Comparison of ENCODE assay signal across 20 cellular contexts in genomic region chr19:8511573-8512101, GRCh38. TPM values are rescaled to one million over a fixed set of nuclear protein-coding genes. Genes with fewer than 3 reads are reported as not detected.
DNase-seq lines count a peak whose midpoint lies in the region; ATAC-seq and TF ChIP-seq lines count a peak whose summit lies in the region.
"Had no signal": no experiment of that assay in that cellular context is flagged by ENCODE, and none has a peak within 500 bp of the region (broad histone marks: within the 10 kb centered on the region; RNA-seq: fewer than 3 reads in every experiment).

No MANE protein-coding gene starts in this region.

- H3K27ac ChIP-seq in OCI-LY1 (ENCODE audit: low read depth, low read length, poor library complexity, severe bottlenecking), result no peak overlapping the region
- H3K27ac ChIP-seq in gastroesophageal sphincter, result peak overlapping the region in 1 of 4 donors; percentile 19

- H3K36me3 ChIP-seq in OCI-LY1 (ENCODE audit: insufficient read depth, low read length) (peaks cover 10% of the 10 kb centered on the region; the same call in 1 of the 2 replicates), gastroesophageal sphincter (peaks cover 0 to 16% of the 10 kb centered on the region in 2 donors)

- H3K9me3 ChIP-seq in OCI-LY1 (ENCODE audit: low read length), result no peaks in the 10 kb centered on the region
- no peaks in the 10 kb centered on the region for H3K9me3 ChIP-seq in gastroesophageal sphincter
- H3K9me3 ChIP-seq: upper lobe of left lung had no signal

- no peak for TF ChIP-seq EP300 in gastroesophageal sphincter (IDR thresholded peaks at IDR 0.05)

- intact Hi-C loops in activated naive CD4-positive, alpha-beta T cell treated with anti-CD3 and anti-CD28 coated beads for 36 hours (cut with micrococcal nuclease), result no loop called here
- intact Hi-C loops in activated T-helper 2 cell treated with anti-CD3 and anti-CD28 coated beads, Interferon-gamma antibody, Interleukin-2, Interleukin-4, amounts not matched to agents 10 μg/mL and 5 μg/mL and 100 μg/mL, durations not matched to agents 14 hours and 24 hours and 36 hours (cut with micrococcal nuclease), result loop anchor here (10.0 kb wide), 1 partner anchor 97 kb away; the partner anchor contains the start of gene MARCHF2

- no peaks in the 10 kb centered on the region for H3F3A ChIP-seq in OCI-LY1 (ENCODE audit: insufficient read depth, low read length)

- TF ChIP-seq POLR2A in gastroesophageal sphincter (IDR thresholded peaks at IDR 0.05), result no peak

- no peak overlapping the region for H3K4me3 Mint-ChIP-seq in activated naive CD4-positive, alpha-beta T cell treated with anti-CD3 and anti-CD28 coated beads for 36 hours
- no peak overlapping the region for H3K4me3 Mint-ChIP-seq in stimulated activated memory B cell treated with anti-CD40 and anti-IgM and Interleukin-4, amounts not matched to agents 10 μg/mL and 1 μg/mL and 100 μg/mL, for 72 hours
- no peak overlapping the region for H3K4me3 Mint-ChIP-seq in activated T-helper 2 cell treated with anti-CD3 and anti-CD28 coated beads, Interferon-gamma antibody, Interleukin-2, Interleukin-4, amounts not matched to agents 10 μg/mL and 5 μg/mL and 100 μg/mL, durations not matched to agents 14 hours and 24 hours and 36 hours (ENCODE audit: low read depth)
- H3K4me3 Mint-ChIP-seq: CD14-positive monocyte; dendritic cell treated with granulocyte-macrophage colony-stimulating factor and Interleukin-4, amounts not matched to agents 40 ng/mL and 50 ng/mL, for 4 days had no signal

- no peaks in the 10 kb centered on the region for H3K27me3 Mint-ChIP-seq in activated naive CD4-positive, alpha-beta T cell treated with anti-CD3 and anti-CD28 coated beads for 36 hours (ENCODE audit: low read depth)
- no peaks in the 10 kb centered on the region for H3K27me3 Mint-ChIP-seq in stimulated activated memory B cell treated with anti-CD40 and anti-IgM and Interleukin-4, amounts not matched to agents 10 μg/mL and 1 μg/mL and 100 μg/mL, for 72 hours
- H3K27me3 Mint-ChIP-seq in activated T-helper 2 cell treated with anti-CD3 and anti-CD28 coated beads, Interferon-gamma antibody, Interleukin-2, Interleukin-4, amounts not matched to agents 10 μg/mL and 5 μg/mL and 100 μg/mL, durations not matched to agents 14 hours and 24 hours and 36 hours (ENCODE audit: low read depth), result no peaks in the 10 kb centered on the region
- H3K27me3 Mint-ChIP-seq: activated CD8-positive, alpha-beta memory T cell treated with anti-CD3 and anti-CD28 coated beads, Interleukin-2, amount 10 ng/mL, durations not matched to agents 7 days and 5 days; dendritic cell treated with granulocyte-macrophage colony-stimulating factor and Interleukin-4, amounts not matched to agents 40 ng/mL and 50 ng/mL, for 4 days had no signal

- H3K9me2 ChIP-seq in OCI-LY1 (ENCODE audit: low read depth, low read length), result no peaks in the 10 kb centered on the region

- H3K27me3 ChIP-seq in OCI-LY1 (ENCODE audit: insufficient read depth, low read length) (no peaks in the 10 kb centered on the region), gastroesophageal sphincter (no peaks in the 10 kb centered on the region)
- H3K27me3 ChIP-seq: upper lobe of left lung had no signal

- no peak overlapping the region for H3K9ac ChIP-seq in OCI-LY1 (ENCODE audit: low read length)

- CTCF ChIA-PET in activated naive CD4-positive, alpha-beta T cell treated with anti-CD3 and anti-CD28 coated beads for 36 hours (lab: Charles Lee), result no interaction called here

- H3K4me1 Mint-ChIP-seq in activated naive CD4-positive, alpha-beta T cell treated with anti-CD3 and anti-CD28 coated beads for 36 hours (ENCODE audit: low read depth), result peaks cover 31% of the 10 kb centered on the region
- H3K4me1 Mint-ChIP-seq in stimulated activated memory B cell treated with anti-CD40 and anti-IgM and Interleukin-4, amounts not matched to agents 10 μg/mL and 1 μg/mL and 100 μg/mL, for 72 hours, result peaks cover 14% of the 10 kb centered on the region
- H3K4me1 Mint-ChIP-seq in activated T-helper 2 cell treated with anti-CD3 and anti-CD28 coated beads, Interferon-gamma antibody, Interleukin-2, Interleukin-4, amounts not matched to agents 10 μg/mL and 5 μg/mL and 100 μg/mL, durations not matched to agents 14 hours and 24 hours and 36 hours (ENCODE audit: low read depth), result peaks cover 23% of the 10 kb centered on the region

- no CpG with 5 or more reads among the region's 45 CpGs for WGBS in gastroesophageal sphincter (ENCODE audit: low coverage in 1 of 2), 2 donors

- H3K79me2 ChIP-seq in OCI-LY1 (ENCODE audit: insufficient read depth, low read length), result no peaks in the 10 kb centered on the region

- H3K4me1 ChIP-seq in OCI-LY1 (ENCODE audit: insufficient read depth, low read length, severe bottlenecking), result peaks cover 17% of the 10 kb centered on the region
- H3K4me1 ChIP-seq in gastroesophageal sphincter, result peaks cover 4 to 37% (median 23%) of the 10 kb centered on the region in 3 donors

- TF ChIP-seq CTCF in OCI-LY1 (IDR thresholded peaks at IDR 0.05; ENCODE audit: low read length) (peak; percentile 7; the same call in 1 of the 2 replicates), gastroesophageal sphincter (IDR thresholded peaks at IDR 0.05) (no peak)

- H3K4me3 ChIP-seq in OCI-LY1 (ENCODE audit: low read depth, low read length, poor library complexity, severe bottlenecking) (no peak overlapping the region), gastroesophageal sphincter (no peak overlapping the region)

- no peak overlapping the region for H3K4me2 ChIP-seq in OCI-LY1 (ENCODE audit: low read length)

- H3K36me3 Mint-ChIP-seq in activated naive CD4-positive, alpha-beta T cell treated with anti-CD3 and anti-CD28 coated beads for 36 hours (ENCODE audit: low read depth), result peaks cover 2% of the 10 kb centered on the region
- peaks cover 7% of the 10 kb centered on the region for H3K36me3 Mint-ChIP-seq in stimulated activated memory B cell treated with anti-CD40 and anti-IgM and Interleukin-4, amounts not matched to agents 10 μg/mL and 1 μg/mL and 100 μg/mL, for 72 hours
- H3K36me3 Mint-ChIP-seq in activated T-helper 2 cell treated with anti-CD3 and anti-CD28 coated beads, Interferon-gamma antibody, Interleukin-2, Interleukin-4, amounts not matched to agents 10 μg/mL and 5 μg/mL and 100 μg/mL, durations not matched to agents 14 hours and 24 hours and 36 hours (ENCODE audit: low read depth), result peaks cover 17% of the 10 kb centered on the region

- H2AFZ ChIP-seq in OCI-LY1 (ENCODE audit: low read length), result no peak overlapping the region

- DNase-seq in activated naive CD4-positive, alpha-beta T cell treated with anti-CD3 and anti-CD28 coated beads for 36 hours, result no peak
- no peak for DNase-seq in activated naive CD4-positive, alpha-beta T cell treated with Interleukin-2 at 50 U/mL for 16 hours
- DNase-seq in iPS-NIHi7 (ENCODE audit: extremely low spot score), result peak; percentile 45
- no peak for DNase-seq in activated T-cell treated with anti-CD3 and anti-CD28 coated beads, Interleukin-2, amount 50 U/mL, for 1 hour
- DNase-seq in activated T-helper 2 cell treated with anti-CD3 and anti-CD28 coated beads, Interferon-gamma antibody, Interleukin-2, Interleukin-4, amounts not matched to agents 10 μg/mL and 5 μg/mL and 100 μg/mL, durations not matched to agents 14 hours and 24 hours and 36 hours (ENCODE audit: low spot score), result no peak
- DNase-seq: activated CD4-positive, alpha-beta T cell treated with anti-CD3 and anti-CD28 coated beads for 1 hour; activated CD8-positive, alpha-beta memory T cell treated with anti-CD3 and anti-CD28 coated beads, Interleukin-2, amount 10 ng/mL, durations not matched to agents 7 days and 5 days; activated gamma-delta T cell treated with Interleukin-2 at 50 U/mL for 16 hours; head of caudate nucleus; kidney; NCI-H1436 treated with DMSO at 0.1 percent for 48 hours; NCI-H446; occipital lobe; T-helper 9 cell had no signal

- H3K27ac Mint-ChIP-seq in activated naive CD4-positive, alpha-beta T cell treated with anti-CD3 and anti-CD28 coated beads for 36 hours, result peak overlapping the region; percentile 53
- H3K27ac Mint-ChIP-seq in stimulated activated memory B cell treated with anti-CD40 and anti-IgM and Interleukin-4, amounts not matched to agents 10 μg/mL and 1 μg/mL and 100 μg/mL, for 72 hours, result peak overlapping the region; percentile 23
- no peak overlapping the region for H3K27ac Mint-ChIP-seq in activated T-helper 2 cell treated with anti-CD3 and anti-CD28 coated beads, Interferon-gamma antibody, Interleukin-2, Interleukin-4, amounts not matched to agents 10 μg/mL and 5 μg/mL and 100 μg/mL, durations not matched to agents 14 hours and 24 hours and 36 hours

- no peaks in the 10 kb centered on the region for H3K9me3 Mint-ChIP-seq in activated naive CD4-positive, alpha-beta T cell treated with anti-CD3 and anti-CD28 coated beads for 36 hours
- H3K9me3 Mint-ChIP-seq in stimulated activated memory B cell treated with anti-CD40 and anti-IgM and Interleukin-4, amounts not matched to agents 10 μg/mL and 1 μg/mL and 100 μg/mL, for 72 hours, result no peaks in the 10 kb centered on the region
- no peaks in the 10 kb centered on the region for H3K9me3 Mint-ChIP-seq in activated T-helper 2 cell treated with anti-CD3 and anti-CD28 coated beads, Interferon-gamma antibody, Interleukin-2, Interleukin-4, amounts not matched to agents 10 μg/mL and 5 μg/mL and 100 μg/mL, durations not matched to agents 14 hours and 24 hours and 36 hours
- H3K9me3 Mint-ChIP-seq: CD14-positive monocyte; dendritic cell treated with granulocyte-macrophage colony-stimulating factor and Interleukin-4, amounts not matched to agents 40 ng/mL and 50 ng/mL, for 4 days had no signal

- ATAC-seq in stimulated activated memory B cell treated with anti-CD40 and anti-IgM and Interleukin-4, amounts not matched to agents 10 μg/mL and 1 μg/mL and 100 μg/mL, for 72 hours, result no peak
- no peak for ATAC-seq in gastroesophageal sphincter
- ATAC-seq: activated CD8-positive, alpha-beta memory T cell treated with anti-CD3 and anti-CD28 coated beads, Interleukin-2, amount 10 ng/mL, durations not matched to agents 7 days and 5 days had no signal

- no peaks in the 10 kb centered on the region for H4K20me1 ChIP-seq in OCI-LY1 (ENCODE audit: insufficient read depth, low read length)

RNA-seq across cellular contexts. Expression of gene ZNF414, which starts 2.3 kb away (rescaled TPM):
- total RNA-seq in activated naive CD4-positive, alpha-beta T cell treated with anti-CD3 and anti-CD28 coated beads for 36 hours, result 10 to 100 TPM; 19.8 to 24.1 TPM
- total RNA-seq in activated T-helper 2 cell treated with anti-CD3 and anti-CD28 coated beads, Interferon-gamma antibody, Interleukin-2, Interleukin-4, amounts not matched to agents 10 μg/mL and 5 μg/mL and 100 μg/mL, durations not matched to agents 14 hours and 24 hours and 36 hours, result 22.5 and 23.6 TPM in 2 replicates
- 10 to 100 TPM in 2 of 4 donors, 1 to 10 TPM in 2; 3.6 to 18.9 (median 10.3) TPM for total RNA-seq in gastroesophageal sphincter

RNA-seq across cellular contexts. Expression of gene PRAM1, which starts 9.2 kb away (rescaled TPM):
- under 1 TPM; 0.40 to 0.45 TPM for total RNA-seq in activated naive CD4-positive, alpha-beta T cell treated with anti-CD3 and anti-CD28 coated beads for 36 hours
- 0.43 and 0.83 TPM in 2 replicates for total RNA-seq in activated T-helper 2 cell treated with anti-CD3 and anti-CD28 coated beads, Interferon-gamma antibody, Interleukin-2, Interleukin-4, amounts not matched to agents 10 μg/mL and 5 μg/mL and 100 μg/mL, durations not matched to agents 14 hours and 24 hours and 36 hours
- 1 to 10 TPM in 1 of 4 donors, under 1 TPM in 3; 0.23 to 1.2 (median 0.45) TPM for total RNA-seq in gastroesophageal sphincter
- total RNA-seq: occipital lobe had no signal
